Comparison of ENCODE assay signal across 1 cellular context in the genomic region with DNA sequence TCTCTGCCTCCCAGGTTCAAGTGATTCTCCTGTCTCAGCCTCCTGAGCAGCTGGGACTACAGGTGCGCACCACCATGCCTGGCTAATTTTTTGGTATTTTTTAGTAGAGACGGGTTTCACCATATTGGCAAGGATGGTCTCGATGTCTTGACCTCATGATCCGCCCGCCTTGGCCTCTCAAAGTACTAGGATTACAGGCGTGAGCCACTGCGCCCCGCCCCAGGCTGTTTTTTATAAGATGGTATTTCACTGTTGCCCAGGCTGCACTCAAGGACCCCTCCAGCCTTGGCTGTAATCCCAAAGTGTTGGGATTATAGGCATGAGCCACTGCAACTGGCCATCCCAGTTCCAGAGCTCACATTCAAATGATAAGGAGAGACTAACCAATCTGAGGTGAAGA.
A peak's percentile ranks its signal among the peaks of the same experiment; 100 is the strongest.
TF ChIP-seq lines count a peak whose summit lies in the region.

No MANE protein-coding gene starts in this region.

TF ChIP-seq in HepG2, 621 proteins besides CTCF, POLR2A, EP300 and RAD21:
- TF ChIP-seq TMF1 (CRISPR knock-in tag; IDR thresholded peaks at IDR 0.05; ENCODE audit: low read depth): peak; percentile 42; the same call in 1 of the 2 replicates
- TF ChIP-seq, protein P1, sequence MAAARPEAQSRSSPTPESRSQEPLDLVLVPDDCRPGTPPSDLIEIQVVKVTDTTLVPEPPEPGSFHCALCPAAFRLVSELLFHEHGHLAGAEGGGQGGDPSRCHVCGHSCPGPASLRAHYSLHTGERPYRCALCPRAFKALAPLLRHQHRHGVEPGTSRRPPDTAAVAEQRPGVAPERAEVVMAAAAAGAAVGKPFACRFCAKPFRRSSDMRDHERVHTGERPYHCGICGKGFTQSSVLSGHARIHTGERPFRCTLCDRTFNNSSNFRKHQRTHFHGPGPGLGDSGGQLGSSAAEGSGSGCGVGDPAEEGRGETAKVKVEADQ (CRISPR knock-in tag; IDR thresholded peaks at IDR 0.05; ENCODE audit: borderline replicate concordance): 0 out of 2 replicates have a peak, but pooled peaks have one; percentile 18
- TF ChIP-seq POLR2AphosphoS5 (IDR thresholded peaks at IDR 0.05; ENCODE audit: low read depth, low read length): 0 out of 2 replicates have a peak, but pooled peaks have one; percentile 18
- 0 out of 2 replicates have a peak, but pooled peaks have one; percentile 21 for TF ChIP-seq KLF12 (CRISPR knock-in tag; IDR thresholded peaks at IDR 0.05; ENCODE audit: borderline replicate concordance)
- 0 out of 2 replicates have a peak, but pooled peaks have one; percentile 29 for TF ChIP-seq ARNT2 (CRISPR knock-in tag; IDR thresholded peaks at IDR 0.05; ENCODE audit: low read depth)
- peak; percentile 71 for TF ChIP-seq ZNF460 (CRISPR knock-in tag; IDR thresholded peaks at IDR 0.05; ENCODE audit: borderline replicate concordance)
- TF ChIP-seq RBM22 (optimal IDR thresholded peaks at IDR 0.05; ENCODE audit: low read length): peak; percentile 73
